12 cellular contexts compared by ENCODE assay signal in genomic region chrX:49276671-49277519, GRCh38. TPM values are rescaled to one million over a fixed set of nuclear protein-coding genes. Genes with fewer than 3 reads are reported as not detected.
DNase-seq lines count a peak whose midpoint lies in the region; ATAC-seq lines count a peak whose summit lies in the region.
"Had no signal": no experiment of that assay in that cellular context is flagged by ENCODE, and none has a peak within 500 bp of the region (broad histone marks: within the 10 kb centered on the region; RNA-seq: fewer than 3 reads in every experiment).

No MANE protein-coding gene starts in this region.

- H3K36me3 Mint-ChIP-seq in activated T-cell treated with anti-CD3 and anti-CD28 coated beads, Interleukin-2, amount 50 U/mL, for 4 hours (ENCODE audit: insufficient read depth): peaks cover 3% of the 10 kb centered on the region
- peaks cover 27% of the 10 kb centered on the region for H3K36me3 Mint-ChIP-seq in activated CD8-positive, alpha-beta memory T cell treated with anti-CD3 and anti-CD28 coated beads, Interleukin-2, amount 10 ng/mL, durations not matched to agents 7 days and 5 days

- H3K4me3 Mint-ChIP-seq in activated T-cell treated with anti-CD3 and anti-CD28 coated beads, Interleukin-2, amount 50 U/mL, for 4 hours: peak overlapping the region; percentile 73
- peak overlapping the region; percentile 60 for H3K4me3 Mint-ChIP-seq in activated CD8-positive, alpha-beta memory T cell treated with anti-CD3 and anti-CD28 coated beads, Interleukin-2, amount 10 ng/mL, durations not matched to agents 7 days and 5 days
- H3K4me3 Mint-ChIP-seq: memory B cell had no signal

- DNase-seq in activated T-cell treated with anti-CD3 and anti-CD28 coated beads, Interleukin-2, amount 50 U/mL, for 4 hours: peak; percentile 2
- DNase-seq in activated T-cell treated with anti-CD3 and anti-CD28 coated beads for 4 hours (no peak), KBM-7 (no peak)
- DNase-seq in activated CD8-positive, alpha-beta memory T cell treated with anti-CD3 and anti-CD28 coated beads, Interleukin-2, amount 10 ng/mL, durations not matched to agents 7 days and 5 days: peak; percentile 56
- DNase-seq in stimulated activated CD8-positive, alpha-beta memory T cell treated with anti-CD3 and anti-CD28 coated beads, Interleukin-4, amount 100 ng/mL, for 48 hours: peak; percentile 56
- DNase-seq: ACHN had no signal

- H3K27me3 Mint-ChIP-seq in activated T-cell treated with anti-CD3 and anti-CD28 coated beads, Interleukin-2, amount 50 U/mL, for 4 hours (ENCODE audit: low read depth): no peaks in the 10 kb centered on the region
- no peaks in the 10 kb centered on the region for H3K27me3 Mint-ChIP-seq in activated CD8-positive, alpha-beta memory T cell treated with anti-CD3 and anti-CD28 coated beads, Interleukin-2, amount 10 ng/mL, durations not matched to agents 7 days and 5 days
- H3K27me3 Mint-ChIP-seq: memory B cell had no signal

- peak overlapping the region; percentile 95 for H3K27ac Mint-ChIP-seq in activated CD8-positive, alpha-beta memory T cell treated with anti-CD3 and anti-CD28 coated beads, Interleukin-2, amount 10 ng/mL, durations not matched to agents 7 days and 5 days

- ATAC-seq in activated T-cell treated with anti-CD3 and anti-CD28 coated beads, Interleukin-2, amount 50 U/mL, for 4 hours: peak; percentile 16 to 27
- peak; percentile 4 for ATAC-seq in activated CD8-positive, alpha-beta memory T cell treated with anti-CD3 and anti-CD28 coated beads, Interleukin-2, amount 10 ng/mL, durations not matched to agents 7 days and 5 days
- ATAC-seq in esophagus mucosa: peak; percentile 20
- no peak for ATAC-seq in GM21786 (IDR thresholded peaks at IDR 0.05; ENCODE audit: unreplicated experiment)
- ATAC-seq in GM21367 (IDR thresholded peaks at IDR 0.05; ENCODE audit: unreplicated experiment): no peak

- in situ Hi-C loops in KBM-7 (cut with MboI; ENCODE audit: low pct_unique_long_range_greater_than_20kb, low sequenced_read_pairs): no loop called here

- H3K9me3 Mint-ChIP-seq in activated T-cell treated with anti-CD3 and anti-CD28 coated beads, Interleukin-2, amount 50 U/mL, for 4 hours: no peaks in the 10 kb centered on the region
- no peaks in the 10 kb centered on the region for H3K9me3 Mint-ChIP-seq in activated CD8-positive, alpha-beta memory T cell treated with anti-CD3 and anti-CD28 coated beads, Interleukin-2, amount 10 ng/mL, durations not matched to agents 7 days and 5 days (ENCODE audit: low read depth)
- H3K9me3 Mint-ChIP-seq: memory B cell had no signal

- H3K4me1 Mint-ChIP-seq in activated T-cell treated with anti-CD3 and anti-CD28 coated beads, Interleukin-2, amount 50 U/mL, for 4 hours (ENCODE audit: low read depth): peaks cover 85% of the 10 kb centered on the region
- H3K4me1 Mint-ChIP-seq in activated CD8-positive, alpha-beta memory T cell treated with anti-CD3 and anti-CD28 coated beads, Interleukin-2, amount 10 ng/mL, durations not matched to agents 7 days and 5 days: peaks cover 84% of the 10 kb centered on the region

- CTCF ChIA-PET in activated CD8-positive, alpha-beta memory T cell treated with anti-CD3 and anti-CD28 coated beads, Interleukin-2, amount 10 ng/mL, durations not matched to agents 7 days and 5 days (lab: Charles Lee): no interaction called here

RNA-seq across cellular contexts. Expression of gene PPP1R3F, which starts 7.3 kb away (rescaled TPM):
- 1 to 10 TPM; 2.4 to 3.4 (median 3.1) TPM for total RNA-seq in activated T-cell treated with anti-CD3 and anti-CD28 coated beads, Interleukin-2, amount 50 U/mL, for 4 hours
- total RNA-seq in activated CD8-positive, alpha-beta memory T cell treated with anti-CD3 and anti-CD28 coated beads, Interleukin-2, amount 10 ng/mL, durations not matched to agents 7 days and 5 days: 10 to 100 TPM; 13.9 to 14.4 TPM
- 3.4 TPM for total RNA-seq in esophagus mucosa

RNA-seq across cellular contexts. Expression of gene FOXP3, which starts 12.4 kb away (rescaled TPM):
- total RNA-seq in activated T-cell treated with anti-CD3 and anti-CD28 coated beads, Interleukin-2, amount 50 U/mL, for 4 hours: 10 to 100 TPM; 14.7 to 18.5 (median 16.1) TPM
- total RNA-seq in activated CD8-positive, alpha-beta memory T cell treated with anti-CD3 and anti-CD28 coated beads, Interleukin-2, amount 10 ng/mL, durations not matched to agents 7 days and 5 days: 10 to 100 TPM; 26.8 to 82.1 TPM
- 0.76 TPM for total RNA-seq in esophagus mucosa

RNA-seq across cellular contexts. Expression of gene GAGE10, which starts 26.6 kb away (rescaled TPM):
- not detected for total RNA-seq in activated T-cell treated with anti-CD3 and anti-CD28 coated beads, Interleukin-2, amount 50 U/mL, for 4 hours
- total RNA-seq in activated CD8-positive, alpha-beta memory T cell treated with anti-CD3 and anti-CD28 coated beads, Interleukin-2, amount 10 ng/mL, durations not matched to agents 7 days and 5 days: not detected
- total RNA-seq in esophagus mucosa: not detected
- total RNA-seq: prostate gland, tibial nerve had no signal

RNA-seq across cellular contexts. Expression of gene CCDC22, which starts 41.6 kb away (rescaled TPM):
- 10 to 100 TPM; 22.7 to 23.4 (median 22.8) TPM for total RNA-seq in activated T-cell treated with anti-CD3 and anti-CD28 coated beads, Interleukin-2, amount 50 U/mL, for 4 hours
- 10 to 100 TPM; 24.6 to 29.9 TPM for total RNA-seq in activated CD8-positive, alpha-beta memory T cell treated with anti-CD3 and anti-CD28 coated beads, Interleukin-2, amount 10 ng/mL, durations not matched to agents 7 days and 5 days
- 9.4 TPM for total RNA-seq in esophagus mucosa

RNA-seq across cellular contexts. Expression of gene CACNA1F, which starts 43.8 kb away (rescaled TPM):
- total RNA-seq in activated T-cell treated with anti-CD3 and anti-CD28 coated beads, Interleukin-2, amount 50 U/mL, for 4 hours: under 1 TPM in 2 of 3 donors, not detected in 1; 0.13 to 0.19 TPM
- total RNA-seq in activated CD8-positive, alpha-beta memory T cell treated with anti-CD3 and anti-CD28 coated beads, Interleukin-2, amount 10 ng/mL, durations not matched to agents 7 days and 5 days: 1 to 10 TPM in 1 of 2 experiments, under 1 TPM in 1; 0.19 to 1.3 TPM
- total RNA-seq in esophagus mucosa: 0.28 TPM

Comparison
In these comparisons a context has a peak if more than half of its experiments do, and no peak if none do; other contexts are left out.
1. DNase-seq: peak in activated T-cell treated with anti-CD3 and anti-CD28 coated beads, Interleukin-2, amount 50 U/mL, for 4 hours (single experiment), activated CD8-positive, alpha-beta memory T cell treated with anti-CD3 and anti-CD28 coated beads, Interleukin-2, amount 10 ng/mL, durations not matched to agents 7 days and 5 days (single experiment) and stimulated activated CD8-positive, alpha-beta memory T cell treated with anti-CD3 and anti-CD28 coated beads, Interleukin-4, amount 100 ng/mL, for 48 hours (single experiment); none in activated T-cell treated with anti-CD3 and anti-CD28 coated beads for 4 hours (single experiment) and KBM-7 (single experiment).
2. ATAC-seq: peak in activated T-cell treated with anti-CD3 and anti-CD28 coated beads, Interleukin-2, amount 50 U/mL, for 4 hours (2 of 2), activated CD8-positive, alpha-beta memory T cell treated with anti-CD3 and anti-CD28 coated beads, Interleukin-2, amount 10 ng/mL, durations not matched to agents 7 days and 5 days (single experiment) and esophagus mucosa (single experiment); none in GM21786 (single experiment) and GM21367 (single experiment).